Comparison of ENCODE assay signal across 2 cellular contexts in genomic region chr2:175755656-175756386, GRCh38.
TF ChIP-seq lines count a peak whose summit lies in the region.

No MANE protein-coding gene starts in this region.

TF ChIP-seq in HepG2, 621 proteins besides CTCF, POLR2A, EP300 and RAD21 (continued from another document):
- no peak for TF ChIP-seq ZNF383 (CRISPR knock-in tag; IDR thresholded peaks at IDR 0.05; ENCODE audit: borderline replicate concordance)
- TF ChIP-seq, protein P1, sequence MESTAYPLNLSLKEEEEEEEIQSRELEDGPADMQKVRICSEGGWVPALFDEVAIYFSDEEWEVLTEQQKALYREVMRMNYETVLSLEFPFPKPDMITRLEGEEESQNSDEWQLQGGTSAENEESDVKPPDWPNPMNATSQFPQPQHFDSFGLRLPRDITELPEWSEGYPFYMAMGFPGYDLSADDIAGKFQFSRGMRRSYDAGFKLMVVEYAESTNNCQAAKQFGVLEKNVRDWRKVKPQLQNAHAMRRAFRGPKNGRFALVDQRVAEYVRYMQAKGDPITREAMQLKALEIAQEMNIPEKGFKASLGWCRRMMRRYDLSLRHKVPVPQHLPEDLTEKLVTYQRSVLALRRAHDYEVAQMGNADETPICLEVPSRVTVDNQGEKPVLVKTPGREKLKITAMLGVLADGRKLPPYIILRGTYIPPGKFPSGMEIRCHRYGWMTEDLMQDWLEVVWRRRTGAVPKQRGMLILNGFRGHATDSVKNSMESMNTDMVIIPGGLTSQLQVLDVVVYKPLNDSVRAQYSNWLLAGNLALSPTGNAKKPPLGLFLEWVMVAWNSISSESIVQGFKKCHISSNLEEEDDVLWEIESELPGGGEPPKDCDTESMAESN (CRISPR knock-in tag; conservative IDR thresholded peaks at IDR 0.05) = no peak
- TF ChIP-seq MIXL1 (CRISPR knock-in tag; IDR thresholded peaks at IDR 0.05) = peak; percentile 26; the same call in 1 of the 2 replicates
- TF ChIP-seq HNF4A (CRISPR knock-in tag; IDR thresholded peaks at IDR 0.05) = peak; percentile 66
- TF ChIP-seq ARID5B (CRISPR knock-in tag; IDR thresholded peaks at IDR 0.05) = 0 out of 2 replicates have a peak, but pooled peaks have one; percentile 36
- peak; percentile 87 for TF ChIP-seq CEBPG (CRISPR knock-in tag; IDR thresholded peaks at IDR 0.05)
- TF ChIP-seq TBP (CRISPR knock-in tag; IDR thresholded peaks at IDR 0.05) = no peak
- peak; percentile 55; the same call in 1 of the 2 replicates for TF ChIP-seq AHDC1 (CRISPR knock-in tag; IDR thresholded peaks at IDR 0.05; ENCODE audit: borderline replicate concordance)
- peak; percentile 60 for TF ChIP-seq FOSL2 (CRISPR knock-in tag; IDR thresholded peaks at IDR 0.05)

TF ChIP-seq in K562, 482 proteins besides CTCF, POLR2A, EP300 and RAD21 (continued from another document):
- TF ChIP-seq ZNF280B (CRISPR knock-in tag; IDR thresholded peaks at IDR 0.05) (no peak), CEBPG (CRISPR knock-in tag; IDR thresholded peaks at IDR 0.05) (no peak), CEBPG (tag; conservative IDR thresholded peaks at IDR 0.05 in 1 of 2, IDR thresholded peaks at IDR 0.05 in 1 of 2) (peak in 1 of 2 experiments; percentile 53; a peak in 2 of 4 replicates), GABPB2 (CRISPR knock-in tag; conservative IDR thresholded peaks at IDR 0.05) (no peak), NCOA2 (IDR thresholded peaks at IDR 0.05; ENCODE audit: partially characterized antibody in 2 of 2) (no peak)
